14 cellular contexts compared by ENCODE assay signal in genomic region chr13:50537029-50537428, GRCh38.
DNase-seq lines count a peak whose midpoint lies in the region; ATAC-seq and TF ChIP-seq lines count a peak whose summit lies in the region.
"Had no signal": no experiment of that assay in that cellular context is flagged by ENCODE, and none has a peak within 500 bp of the region (broad histone marks: within the 10 kb centered on the region; RNA-seq: fewer than 3 reads in every experiment).

No MANE protein-coding gene starts in this region.

- H3K4me2 ChIP-seq in mammary epithelial cell (ENCODE audit: insufficient read depth, low read depth, low read length) (no peak overlapping the region), PC-9 (no peak overlapping the region)
- H3K4me2 ChIP-seq: BLaER1 treated with 17β-estradiol and CSF1 and Interleukin-3, amounts not matched to agents 10 nM and 100 nM had no signal

- dilution Hi-C loops in mammary epithelial cell (cut with HindIII; ENCODE audit: low sequenced_read_pairs): no loop called here

- H3K79me2 ChIP-seq in mammary epithelial cell (ENCODE audit: insufficient read depth, low read length) (no peaks in the 10 kb centered on the region), PC-9 (ENCODE audit: low read depth) (no peaks in the 10 kb centered on the region)

- H3K9me2 ChIP-seq in PC-9 (ENCODE audit: insufficient read depth): no peaks in the 10 kb centered on the region

- H3K4me3 ChIP-seq in breast epithelium (no peak overlapping the region), mammary epithelial cell (replicated peaks in 1 of 3; ENCODE audit: insufficient read depth in 1 of 3, low read depth in 2 of 3, low read length in 3 of 3) (no peak overlapping the region), PC-9 (no peak overlapping the region)
- H3K4me3 ChIP-seq: BLaER1 treated with 17β-estradiol and CSF1 and Interleukin-3, amounts not matched to agents 10 nM and 100 nM had no signal

- peaks cover 15% of the 10 kb centered on the region for H3K9me3 Mint-ChIP-seq in MCF 10A (ENCODE audit: unreplicated experiment)

- H3K4me1 ChIP-seq in breast epithelium (no peaks in the 10 kb centered on the region), mammary epithelial cell (ENCODE audit: insufficient read depth, low read length) (peaks cover 13% of the 10 kb centered on the region), foreskin keratinocyte (peaks cover 12% of the 10 kb centered on the region), PC-9 (replicated peaks; ENCODE audit: insufficient read depth) (no peaks in the 10 kb centered on the region)

- H3F3A ChIP-seq in PC-9 (ENCODE audit: insufficient read depth, low read depth): no peaks in the 10 kb centered on the region

- H3K27me3 ChIP-seq in breast epithelium (no peaks in the 10 kb centered on the region), mammary epithelial cell (ENCODE audit: insufficient read depth, low read length) (no peaks in the 10 kb centered on the region), foreskin keratinocyte (no peaks in the 10 kb centered on the region), PC-9 (ENCODE audit: insufficient read depth, low read depth) (no peaks in the 10 kb centered on the region)
- H3K27me3 ChIP-seq: BLaER1 treated with 17β-estradiol and CSF1 and Interleukin-3, amounts not matched to agents 10 nM and 100 nM had no signal

- H3K27me3 Mint-ChIP-seq in MCF 10A (ENCODE audit: insufficient read depth, unreplicated experiment): no peaks in the 10 kb centered on the region
- H3K27me3 Mint-ChIP-seq: IgD-negative memory B cell had no signal

- no peak overlapping the region for H3K9ac ChIP-seq in mammary epithelial cell (ENCODE audit: insufficient read depth, low read length)
- H3K9ac ChIP-seq: BLaER1 treated with 17β-estradiol and CSF1 and Interleukin-3, amounts not matched to agents 10 nM and 100 nM had no signal

- no peaks in the 10 kb centered on the region for H4K20me1 ChIP-seq in mammary epithelial cell (ENCODE audit: insufficient read depth, low read length)
- H4K20me1 ChIP-seq in PC-9 (ENCODE audit: insufficient read depth): no peaks in the 10 kb centered on the region
- H4K20me1 ChIP-seq: BLaER1 treated with 17β-estradiol and CSF1 and Interleukin-3, amounts not matched to agents 10 nM and 100 nM had no signal

- CTCF ChIA-PET in MCF 10A (lab: Yijun Ruan, JAX): interaction anchor here (0.8 kb wide), 1 partner anchor 99 kb away, joined by 3 read pairs; no protein-coding TSS in a partner anchor
- CTCF ChIA-PET in mammary epithelial cell (lab: Charles Lee; ENCODE audit: low non-redundant PET): no interaction called here
- CTCF ChIA-PET in PC-9 (lab: Charles Lee): no interaction called here

- DNase-seq in MCF 10A (ENCODE audit: unreplicated experiment): no peak
- DNase-seq in breast epithelium (ENCODE audit: low spot score in 2 of 2): no peak
- DNase-seq in mammary epithelial cell: peak; percentile 52
- DNase-seq in foreskin keratinocyte: peak; percentile 50 to 75
- DNase-seq in PC-9: no peak
- DNase-seq: ACHN; Calu3; CD4-positive, alpha-beta T cell; DMS 273 treated with DMSO at 0.1 percent for 48 hours; H7 had no signal

- peak overlapping the region; percentile 82 for H3K27ac Mint-ChIP-seq in MCF 10A (ENCODE audit: low read depth, unreplicated experiment)
- H3K27ac Mint-ChIP-seq: CD4-positive, alpha-beta T cell; IgD-negative memory B cell had no signal

- ATAC-seq in foreskin keratinocyte (peak; percentile 23), GM18873 (IDR thresholded peaks at IDR 0.05; ENCODE audit: low FRiP score, unreplicated experiment) (no peak), GM18520 (IDR thresholded peaks at IDR 0.05; ENCODE audit: unreplicated experiment) (no peak)

- no peak for TF ChIP-seq POLR2A in breast epithelium (IDR thresholded peaks at IDR 0.05)

- in situ Hi-C loops in mammary epithelial cell (cut with MboI; ENCODE audit: low sequenced_read_pairs in 2 of 2): loop anchor here (25.0 kb wide), 2 partner anchors 450 to 550 kb away; partner anchors contain the start of gene TRIM13 (in 2 of the 2)

- H3K27ac ChIP-seq in breast epithelium: no peak overlapping the region
- H3K27ac ChIP-seq in mammary epithelial cell (ENCODE audit: insufficient read depth, low read depth, low read length): no peak overlapping the region
- H3K27ac ChIP-seq in foreskin keratinocyte: no peak overlapping the region
- H3K27ac ChIP-seq in PC-9: no peak overlapping the region
- H3K27ac ChIP-seq: BLaER1 treated with 17β-estradiol and CSF1 and Interleukin-3, amounts not matched to agents 10 nM and 100 nM had no signal

- POLR2A ChIA-PET in MCF 10A (lab: Yijun Ruan, JAX) (interaction anchor here (0.7 to 1.6 kb wide), 4 partner anchors 13 to 457 kb away, joined by 3 read pairs; no protein-coding TSS in a partner anchor), PC-9 (lab: Charles Lee; ENCODE audit: unreplicated experiment) (no interaction called here)

- 100% methylated on average over 1 of the region's 1 CpG for WGBS in mammary epithelial cell (ENCODE audit: low coverage, missing lambda C conversion rate)

- H3K9me3 ChIP-seq in breast epithelium: peaks cover 10 to 38% of the 10 kb centered on the region in 2 donors
- H3K9me3 ChIP-seq in mammary epithelial cell (replicated peaks; ENCODE audit: insufficient read depth, low read length): peaks cover 7% of the 10 kb centered on the region
- peaks cover 15% of the 10 kb centered on the region; the same call in 1 of the 2 replicates for H3K9me3 ChIP-seq in PC-9 (ENCODE audit: insufficient read depth, low read depth)

- peaks cover 6% of the 10 kb centered on the region for H3K36me3 Mint-ChIP-seq in MCF 10A (ENCODE audit: insufficient read depth, unreplicated experiment)

- H2AFZ ChIP-seq in mammary epithelial cell (ENCODE audit: low read depth, low read length) (peak overlapping the region; percentile 71), PC-9 (no peak overlapping the region)

- no peak overlapping the region for H3K4me3 Mint-ChIP-seq in MCF 10A (ENCODE audit: unreplicated experiment)
- H3K4me3 Mint-ChIP-seq: CD4-positive, alpha-beta T cell; IgD-negative memory B cell had no signal

- no peaks in the 10 kb centered on the region for H3K36me3 ChIP-seq in breast epithelium
- H3K36me3 ChIP-seq in mammary epithelial cell (ENCODE audit: insufficient read depth, low read length): no peaks in the 10 kb centered on the region
- no peaks in the 10 kb centered on the region for H3K36me3 ChIP-seq in PC-9 (ENCODE audit: low read depth)

- TF ChIP-seq CTCF in MCF 10A (IDR thresholded peaks at IDR 0.05; ENCODE audit: unreplicated experiment) (no peak), breast epithelium (IDR thresholded peaks at IDR 0.05) (no peak), mammary epithelial cell (conservative IDR thresholded peaks at IDR 0.05 in 1 of 2, IDR thresholded peaks at IDR 0.05 in 1 of 2; ENCODE audit: extremely low read depth in 1 of 2, insufficient read depth in 1 of 2, low read depth in 1 of 2, low read length in 2 of 2) (no peak), foreskin keratinocyte (conservative IDR thresholded peaks at IDR 0.05) (no peak), PC-9 (conservative IDR thresholded peaks at IDR 0.05) (no peak)

- H3K4me1 Mint-ChIP-seq in MCF 10A (ENCODE audit: insufficient read depth, unreplicated experiment): peaks cover 6% of the 10 kb centered on the region
- H3K4me1 Mint-ChIP-seq: IgD-negative memory B cell had no signal

- intact Hi-C loops in MCF 10A (cut with micrococcal nuclease) (no loop called here), breast epithelium (cut with DNase I; ENCODE audit: low total_unique reads) (no loop called here), mammary epithelial cell (cut with micrococcal nuclease) (loop anchor here (5.0 to 10.0 kb wide), 2 partner anchors 50 to 272 kb away; no protein-coding TSS in a partner anchor), PC-9 (cut with micrococcal nuclease; ENCODE audit: unreplicated experiment) (loop anchor here (10.0 kb wide), 1 partner anchor 378 kb away; no protein-coding TSS in a partner anchor)

- no TSS peak for BruUV-seq in MCF 10A (replicated peaks; lab: Mats Ljungman, UMichigan)
- no TSS peak for BruUV-seq in mammary epithelial cell (replicated peaks; lab: Mats Ljungman, UMichigan)
- BruUV-seq in PC-9 (replicated peaks; lab: Mats Ljungman, UMichigan): no TSS peak

Comparison
In these comparisons a context has a peak if more than half of its experiments do, and no peak if none do; other contexts are left out.
1. DNase-seq: peak in mammary epithelial cell (single experiment) and foreskin keratinocyte (2 of 2); none in MCF 10A (single experiment), breast epithelium (0 of 2) and PC-9 (0 of 2).
2. intact Hi-C loops: an anchor here in mammary epithelial cell (5.0 to 10.0 kb wide) and PC-9 (10.0 kb wide); none called in MCF 10A and breast epithelium.